Comparison of ENCODE assay signal across 8 cellular contexts in genomic region chr20:34875657-34876160, GRCh38. TPM values are rescaled to one million over a fixed set of nuclear protein-coding genes. Genes with fewer than 3 reads are reported as not detected.
DNase-seq lines count a peak whose midpoint lies in the region; TF ChIP-seq lines count a peak whose summit lies in the region.

No MANE protein-coding gene starts in this region.

- peaks cover 58% of the 10 kb centered on the region for H3K4me1 Mint-ChIP-seq in T-helper 1 cell treated with Interleukin-12 subunit alpha and Interleukin-12 subunit beta and Interleukin-4 antibody, amounts not matched to agents 30 μg/mL and 1 μg/mL, for 36 hours (ENCODE audit: low read depth)

- H3K36me3 ChIP-seq in suprapubic skin, result no peaks in the 10 kb centered on the region

- H3K9me3 ChIP-seq in suprapubic skin, result no peaks in the 10 kb centered on the region

- H3K27ac ChIP-seq in VCaP (peak overlapping the region; percentile 86), suprapubic skin (peak overlapping the region; percentile 88)

- H3K36me3 Mint-ChIP-seq in T-helper 1 cell treated with Interleukin-12 subunit alpha and Interleukin-12 subunit beta and Interleukin-4 antibody, amounts not matched to agents 30 μg/mL and 1 μg/mL, for 36 hours (ENCODE audit: low read depth), result peaks cover 3% of the 10 kb centered on the region

- H3K4me3 Mint-ChIP-seq in T-helper 1 cell treated with Interleukin-12 subunit alpha and Interleukin-12 subunit beta and Interleukin-4 antibody, amounts not matched to agents 30 μg/mL and 1 μg/mL, for 36 hours, result peak overlapping the region; percentile 96

- no peaks in the 10 kb centered on the region for H3K9me3 Mint-ChIP-seq in T-helper 1 cell treated with Interleukin-12 subunit alpha and Interleukin-12 subunit beta and Interleukin-4 antibody, amounts not matched to agents 30 μg/mL and 1 μg/mL, for 36 hours

- TF ChIP-seq EP300 in suprapubic skin (IDR thresholded peaks at IDR 0.05), result no peak

- H3K27me3 ChIP-seq in suprapubic skin, result no peaks in the 10 kb centered on the region

- no peak for TF ChIP-seq POLR2A in suprapubic skin (IDR thresholded peaks at IDR 0.05)

- H3K4me3 ChIP-seq in iPS-11a (ENCODE audit: low read depth, low read length), result peak overlapping the region; percentile 46
- H3K4me3 ChIP-seq in suprapubic skin, result peak overlapping the region; percentile 91

- DNase-seq in T-helper 1 cell (no peak), suprapubic skin (ENCODE audit: low spot score in 2 of 2) (no peak), pons (ENCODE audit: low spot score) (no peak), NCI-H82 treated with DMSO at 0.1 percent for 48 hours (lab: John Stamatoyannopoulos, UW; ENCODE audit: unreplicated experiment) (no peak)
- no peak for DNase-seq in activated CD4-positive, alpha-beta T cell treated with anti-CD3 and anti-CD28 coated beads for 1 hour

- peak; percentile 28 for TF ChIP-seq CTCF in VCaP (conservative IDR thresholded peaks at IDR 0.05)
- no peak for TF ChIP-seq CTCF in suprapubic skin (IDR thresholded peaks at IDR 0.05)

- no peaks in the 10 kb centered on the region for H3K27me3 Mint-ChIP-seq in T-helper 1 cell treated with Interleukin-12 subunit alpha and Interleukin-12 subunit beta and Interleukin-4 antibody, amounts not matched to agents 30 μg/mL and 1 μg/mL, for 36 hours (ENCODE audit: low read depth)

- H3K27ac Mint-ChIP-seq in T-helper 1 cell treated with Interleukin-12 subunit alpha and Interleukin-12 subunit beta and Interleukin-4 antibody, amounts not matched to agents 30 μg/mL and 1 μg/mL, for 36 hours, result peak overlapping the region; percentile 93

- peaks cover 61% of the 10 kb centered on the region for H3K4me1 ChIP-seq in suprapubic skin

- 18% methylated on average over 10 of the region's 10 CpGs for WGBS in suprapubic skin

RNA-seq across cellular contexts. Expression of gene ACSS2, which starts 0.7 kb away (rescaled TPM):
- 100 to 1,000 TPM in 1 of 4 donors, 10 to 100 TPM in 3; 58.9 to 114 (median 85.3) TPM for total RNA-seq in suprapubic skin

RNA-seq across cellular contexts. Expression of gene GGT7, which starts 3.1 kb away (rescaled TPM):
- 10 to 100 TPM in 3 of 4 donors, 1 to 10 TPM in 1; 4.3 to 13.1 (median 11.1) TPM for total RNA-seq in suprapubic skin

RNA-seq across cellular contexts. Expression of gene NCOA6, which starts 50.3 kb away (rescaled TPM):
- 10 to 100 TPM; 27.7 to 48.4 (median 40.5) TPM for total RNA-seq in suprapubic skin
